Comparison of ENCODE assay signal across 17 cellular contexts in genomic region chr12:58046281-58046680, GRCh38.
"Had no signal": no experiment of that assay in that cellular context is flagged by ENCODE, and none has a peak within 500 bp of the region (broad histone marks: within the 10 kb centered on the region; RNA-seq: fewer than 3 reads in every experiment).

No MANE protein-coding gene starts in this region.

- H3K36me3 ChIP-seq: brain microvascular endothelial cell, right atrium auricular region had no signal

- H3K4me3 Mint-ChIP-seq: activated B cell treated with CpG ODN at 0.5 μM for 24 hours; activated T-helper 1 cell treated with anti-CD3 and anti-CD28 coated beads, Interleukin-12 subunit alpha, Interleukin-12 subunit beta, Interleukin-2, Interleukin-4 antibody, amounts not matched to agents 30 ng/mL and 10 ng/mL and 1 ng/mL, durations not matched to agents 14 hours and 24 hours and 36 hours; nephron; type B pancreatic cell had no signal

- ATAC-seq: foreskin keratinocyte; stimulated activated naive CD8-positive, alpha-beta T cell treated with anti-CD3 and anti-CD28 coated beads, Interleukin-15, Interleukin-2, amounts not matched to agents 100 U/mL and 50 U/mL, for 24 hours had no signal

- H3K36me3 Mint-ChIP-seq: type B pancreatic cell had no signal

- H3K27ac ChIP-seq: brain microvascular endothelial cell, foreskin keratinocyte, right atrium auricular region, skin epidermis had no signal

- H3K4me3 ChIP-seq: right atrium auricular region, skin epidermis had no signal

- H3K9me3 Mint-ChIP-seq: activated T-helper 1 cell treated with anti-CD3 and anti-CD28 coated beads, Interleukin-12 subunit alpha, Interleukin-12 subunit beta, Interleukin-2, Interleukin-4 antibody, amounts not matched to agents 30 ng/mL and 10 ng/mL and 1 ng/mL, durations not matched to agents 14 hours and 24 hours and 36 hours had no signal

- H3K4me1 ChIP-seq: foreskin keratinocyte, right atrium auricular region had no signal

- H3K27me3 ChIP-seq: brain microvascular endothelial cell, foreskin keratinocyte, right atrium auricular region had no signal

- H3K4me1 Mint-ChIP-seq: activated B cell treated with CpG ODN at 0.5 μM for 24 hours, nephron had no signal

- DNase-seq: activated B cell treated with CpG ODN at 0.5 μM for 24 hours; activated CD4-positive, alpha-beta T cell treated with anti-CD3 and anti-CD28 coated beads, Interleukin-2, amount 50 U/mL, for 1 hour; activated CD8-positive, alpha-beta memory T cell treated with anti-CD3 and anti-CD28 coated beads for 24 hours; activated naive CD4-positive, alpha-beta T cell; anterior cingulate cortex; brain microvascular endothelial cell; effector CD8-positive, alpha-beta T cell; head of caudate nucleus; occipital lobe; stimulated activated naive CD8-positive, alpha-beta T cell treated with anti-CD3 and anti-CD28 coated beads, Interleukin-15, Interleukin-2, amounts not matched to agents 100 U/mL and 50 U/mL, for 24 hours had no signal

- H3K27ac Mint-ChIP-seq: activated B cell treated with CpG ODN at 0.5 μM for 24 hours; activated T-helper 1 cell treated with anti-CD3 and anti-CD28 coated beads, Interleukin-12 subunit alpha, Interleukin-12 subunit beta, Interleukin-2, Interleukin-4 antibody, amounts not matched to agents 30 ng/mL and 10 ng/mL and 1 ng/mL, durations not matched to agents 14 hours and 24 hours and 36 hours; nephron; progenitor cell of endocrine pancreas; type B pancreatic cell had no signal

- H3K27me3 Mint-ChIP-seq: progenitor cell of endocrine pancreas, type B pancreatic cell had no signal
